8 cellular contexts compared by ENCODE assay signal in genomic region chr5:95959964-95960801, GRCh38. TPM values are rescaled to one million over a fixed set of nuclear protein-coding genes. Genes with fewer than 3 reads are reported as not detected.
DNase-seq lines count a peak whose midpoint lies in the region; ATAC-seq and TF ChIP-seq lines count a peak whose summit lies in the region.

No MANE protein-coding gene starts in this region.

- TF ChIP-seq CTCF in epithelial cell of proximal tubule (conservative IDR thresholded peaks at IDR 0.05; ENCODE audit: low read depth, low read length), result peak; percentile 13

- H3K4me1 ChIP-seq in muscle layer of duodenum (ENCODE audit: control insufficient read depth in 1 of 2, insufficient read depth in 2 of 2, low read length in 2 of 2), result peaks cover 9 to 24% of the 10 kb centered on the region in 2 donors

- peak overlapping the region; percentile 92 for H3K27ac ChIP-seq in muscle layer of duodenum (ENCODE audit: low read length)

- H3K27me3 ChIP-seq in muscle layer of duodenum (ENCODE audit: low read depth, low read length), result no peaks in the 10 kb centered on the region

- no peaks in the 10 kb centered on the region for H3K9me3 ChIP-seq in muscle layer of duodenum (ENCODE audit: control insufficient read depth in 1 of 2, low read length in 2 of 2)

- peak; percentile 44 for DNase-seq in Right ventricle myocardium inferior (ENCODE audit: missing footprints)
- DNase-seq in cardiac septum (ENCODE audit: low spot score), result no peak
- peak; percentile 32 to 63 for DNase-seq in SW 1271 (lab: John Stamatoyannopoulos, UW)
- DNase-seq in epithelial cell of proximal tubule (ENCODE audit: low read depth), result no peak
- no peak for DNase-seq in T1000 (lab: John Stamatoyannopoulos, UW)

- H3K4me3 ChIP-seq in epithelial cell of proximal tubule (ENCODE audit: low read depth, low read length) (peak overlapping the region; percentile 92), muscle layer of duodenum (ENCODE audit: low read depth in 1 of 2, low read length in 2 of 2) (peak overlapping the region; percentile 79 to 80)

- ATAC-seq in Right ventricle myocardium inferior, result no peak
- no peak for ATAC-seq in GM18909 (IDR thresholded peaks at IDR 0.05; ENCODE audit: poor library complexity, unreplicated experiment)
- ATAC-seq in GM18870 (IDR thresholded peaks at IDR 0.05; ENCODE audit: unreplicated experiment), result no peak

- H3K36me3 ChIP-seq in muscle layer of duodenum (ENCODE audit: control insufficient read depth in 1 of 2, insufficient read depth in 2 of 2, low read length in 2 of 2), result no peaks in the 10 kb centered on the region

- intact Hi-C loops in Right ventricle myocardium inferior (cut with DNase I) (loop anchor here (1.0 to 10.0 kb wide), 4 partner anchors 63 to 315 kb away; partner anchors contain the start of gene RFESD), cardiac septum (cut with DNase I) (loop anchor here (1.0 to 10.0 kb wide), 2 partner anchors 102 to 275 kb away; no protein-coding TSS in a partner anchor)

RNA-seq across cellular contexts. Expression of gene ELL2, which starts 1.5 kb away (rescaled TPM):
- 26.7 TPM for total RNA-seq in Right ventricle myocardium inferior
- 30.5 TPM for total RNA-seq in cardiac septum
- total RNA-seq in epithelial cell of proximal tubule, result 32.0 and 52.8 TPM in 2 replicates

Comparison
In these comparisons a context has a peak if more than half of its experiments do, and no peak if none do; other contexts are left out.
1. DNase-seq: peak in Right ventricle myocardium inferior (single experiment) and SW 1271 (2 of 2); none in cardiac septum (single experiment), epithelial cell of proximal tubule (single experiment) and T1000 (single experiment).